9 cellular contexts compared by ENCODE assay signal in the genomic region with DNA sequence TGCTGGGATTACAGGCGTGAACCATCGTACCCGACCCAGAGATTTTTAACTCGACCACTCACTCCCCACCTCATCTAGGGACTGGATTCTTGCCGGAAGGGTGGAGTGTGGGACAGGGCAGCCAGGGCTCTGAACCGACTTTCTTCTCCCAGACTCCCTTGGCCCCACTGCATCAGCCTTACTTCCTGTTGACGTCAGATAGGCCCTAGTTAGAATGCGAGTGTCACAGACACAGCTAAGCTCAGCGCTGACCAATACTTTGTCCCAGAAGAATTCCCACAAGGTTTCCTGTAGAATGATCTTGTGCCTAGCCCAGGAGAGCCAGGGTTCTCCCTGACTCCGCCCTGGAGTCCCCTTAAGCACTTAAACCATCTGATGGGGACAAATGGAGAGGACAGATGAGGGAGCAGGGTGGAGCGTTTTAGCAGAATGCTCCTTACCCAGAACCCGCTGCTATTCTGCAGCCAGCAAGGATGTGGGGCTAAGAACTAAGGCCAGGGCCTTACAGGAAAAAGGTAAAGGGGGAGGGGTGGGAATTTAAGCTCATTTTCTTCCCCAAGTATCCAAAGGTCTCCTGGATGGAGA. TPM values are rescaled to one million over a fixed set of nuclear protein-coding genes. Genes with fewer than 3 reads are reported as not detected.
A peak's percentile ranks its signal among the peaks of the same experiment; 100 is the strongest.
DNase-seq lines count a peak whose midpoint lies in the region; ATAC-seq and TF ChIP-seq lines count a peak whose summit lies in the region.
"Had no signal": no experiment of that assay in that cellular context is flagged by ENCODE, and none has a peak within 500 bp of the region (broad histone marks: within the 10 kb centered on the region; RNA-seq: fewer than 3 reads in every experiment).

No MANE protein-coding gene starts in this region.

- no peak for TF ChIP-seq CTCF in ascending aorta (IDR thresholded peaks at IDR 0.05)

- DNase-seq in ascending aorta (ENCODE audit: low spot score in 2 of 2) (peak in 1 of 2 donors; percentile 85), hepatic stellate cell (ENCODE audit: low spot score) (peak; percentile 93), NCI-H1105 (lab: John Stamatoyannopoulos, UW) (no peak), NCI-H526 (lab: John Stamatoyannopoulos, UW) (no peak), NCI-H1436 (lab: John Stamatoyannopoulos, UW) (no peak)
- no peak for DNase-seq in stimulated activated naive CD8-positive, alpha-beta T cell treated with anti-CD3 and anti-CD28 coated beads, Interleukin-15, amount 100 ng/mL, for 72 hours
- DNase-seq: KBM-7 had no signal

- peaks cover 2% of the 10 kb centered on the region for H3K36me3 Mint-ChIP-seq in IgD-negative memory B cell

- peak overlapping the region in 1 of 2 donors; percentile 15 for H3K4me3 ChIP-seq in ascending aorta

- no peaks in the 10 kb centered on the region for H3K9me3 ChIP-seq in ascending aorta

- no peaks in the 10 kb centered on the region for H3K27me3 ChIP-seq in ascending aorta

- peaks cover 28 to 33% of the 10 kb centered on the region in 2 donors for H3K36me3 ChIP-seq in ascending aorta

- peaks cover 10 to 33% (median 17%) of the 10 kb centered on the region in 3 donors for H3K4me1 Mint-ChIP-seq in IgD-negative memory B cell
- peaks cover 61% of the 10 kb centered on the region for H3K4me1 Mint-ChIP-seq in stimulated activated naive CD8-positive, alpha-beta T cell treated with anti-CD3 and anti-CD28 coated beads, Interleukin-15, amount 100 ng/mL, for 72 hours

- peaks cover 15 to 45% of the 10 kb centered on the region in 2 donors for H3K4me1 ChIP-seq in ascending aorta

- no peak for ATAC-seq in stimulated activated naive CD8-positive, alpha-beta T cell treated with anti-CD3 and anti-CD28 coated beads, Interleukin-15, amount 100 ng/mL, for 72 hours
- ATAC-seq in HG02852 (IDR thresholded peaks at IDR 0.05; ENCODE audit: unreplicated experiment) = no peak

- H3K9me3 Mint-ChIP-seq in IgD-negative memory B cell = no peaks in the 10 kb centered on the region
- H3K9me3 Mint-ChIP-seq in stimulated activated naive CD8-positive, alpha-beta T cell treated with anti-CD3 and anti-CD28 coated beads, Interleukin-15, amount 100 ng/mL, for 72 hours = no peaks in the 10 kb centered on the region

- intact Hi-C loops in ascending aorta (cut with DNase I) = no loop called here

- peak overlapping the region; percentile 16 to 77 (median 65) for H3K27ac Mint-ChIP-seq in IgD-negative memory B cell
- peak overlapping the region; percentile 77 to 85 for H3K27ac Mint-ChIP-seq in stimulated activated naive CD8-positive, alpha-beta T cell treated with anti-CD3 and anti-CD28 coated beads, Interleukin-15, amount 100 ng/mL, for 72 hours

- H3K27ac ChIP-seq in ascending aorta = peak overlapping the region; percentile 99

- peak overlapping the region in 2 of 4 donors; percentile 50 to 73 for H3K4me3 Mint-ChIP-seq in IgD-negative memory B cell
- peak overlapping the region; percentile 65 to 76 for H3K4me3 Mint-ChIP-seq in stimulated activated naive CD8-positive, alpha-beta T cell treated with anti-CD3 and anti-CD28 coated beads, Interleukin-15, amount 100 ng/mL, for 72 hours

- H3K27me3 Mint-ChIP-seq in IgD-negative memory B cell = no peaks in the 10 kb centered on the region
- no peaks in the 10 kb centered on the region for H3K27me3 Mint-ChIP-seq in stimulated activated naive CD8-positive, alpha-beta T cell treated with anti-CD3 and anti-CD28 coated beads, Interleukin-15, amount 100 ng/mL, for 72 hours

RNA-seq across cellular contexts. Expression of gene TUSC2, which starts 5.8 kb away (rescaled TPM):
- 51.4 TPM for polyA plus RNA-seq in IgD-negative memory B cell
- total RNA-seq in ascending aorta = 25.4 TPM

RNA-seq across cellular contexts. Expression of gene RASSF1, which starts 6.8 kb away (rescaled TPM):
- polyA plus RNA-seq in IgD-negative memory B cell = 155 TPM
- 34.9 TPM for total RNA-seq in ascending aorta

RNA-seq across cellular contexts. Expression of gene HYAL2, which starts 11.3 kb away (rescaled TPM):
- polyA plus RNA-seq in IgD-negative memory B cell = 7.3 TPM
- 449 TPM for total RNA-seq in ascending aorta

RNA-seq across cellular contexts. Expression of gene ZMYND10, which starts 11.7 kb away (rescaled TPM):
- not detected for polyA plus RNA-seq in IgD-negative memory B cell
- total RNA-seq in ascending aorta = not detected

RNA-seq across cellular contexts. Expression of gene NPRL2, which starts 16.7 kb away (rescaled TPM):
- 30.4 TPM for polyA plus RNA-seq in IgD-negative memory B cell
- total RNA-seq in ascending aorta = 37.8 TPM
